In the genomic region with DNA sequence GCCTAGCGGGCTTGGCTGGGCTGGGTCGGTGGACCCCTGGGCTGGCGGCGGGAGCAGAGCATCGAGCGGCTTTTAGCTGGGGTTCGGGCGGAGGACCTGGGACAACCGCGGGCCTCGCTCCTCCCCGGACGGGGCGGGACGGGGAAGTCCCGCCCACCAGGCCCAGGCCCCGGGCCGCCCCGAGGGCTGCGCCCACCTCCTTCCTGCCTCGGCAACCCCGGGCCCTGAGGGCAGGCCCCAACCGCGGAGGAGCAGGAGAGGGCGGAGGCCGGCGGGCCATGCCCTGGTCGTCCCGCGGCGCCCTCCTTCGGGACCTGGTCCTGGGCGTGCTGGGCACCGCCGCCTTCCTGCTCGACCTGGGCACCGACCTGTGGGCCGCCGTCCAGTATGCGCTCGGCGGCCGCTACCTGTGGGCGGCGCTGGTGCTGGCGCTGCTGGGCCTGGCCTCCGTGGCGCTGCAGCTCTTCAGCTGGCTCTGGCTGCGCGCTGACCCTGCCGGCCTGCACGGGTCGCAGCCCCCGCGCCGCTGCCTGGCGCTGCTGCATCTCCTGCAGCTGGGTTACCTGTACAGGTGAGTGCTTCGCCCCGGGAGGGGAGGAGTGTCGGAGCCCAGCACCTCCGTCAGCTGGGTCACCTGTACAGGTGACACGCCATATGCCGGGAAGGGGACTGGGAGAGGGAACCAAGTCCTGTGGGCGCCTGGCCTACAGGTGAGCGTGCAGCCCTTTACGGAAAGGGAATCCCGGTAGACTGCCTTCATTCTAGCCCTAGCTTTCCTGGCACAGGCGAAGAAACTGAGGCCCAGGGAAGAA, we compare ENCODE assay signal across 1 cellular context.
TF ChIP-seq lines count a peak whose summit lies in the region.

A gene with protein sequence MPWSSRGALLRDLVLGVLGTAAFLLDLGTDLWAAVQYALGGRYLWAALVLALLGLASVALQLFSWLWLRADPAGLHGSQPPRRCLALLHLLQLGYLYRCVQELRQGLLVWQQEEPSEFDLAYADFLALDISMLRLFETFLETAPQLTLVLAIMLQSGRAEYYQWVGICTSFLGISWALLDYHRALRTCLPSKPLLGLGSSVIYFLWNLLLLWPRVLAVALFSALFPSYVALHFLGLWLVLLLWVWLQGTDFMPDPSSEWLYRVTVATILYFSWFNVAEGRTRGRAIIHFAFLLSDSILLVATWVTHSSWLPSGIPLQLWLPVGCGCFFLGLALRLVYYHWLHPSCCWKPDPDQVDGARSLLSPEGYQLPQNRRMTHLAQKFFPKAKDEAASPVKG (plus strand): TSS at position 182 of the 812 bp plus-strand sequence. CDS start 97 bp downstream, at position 279.

TF ChIP-seq in HepG2, 621 proteins besides CTCF, POLR2A, EP300 and RAD21 (continued from another document and continues in another):
- TF ChIP-seq HOXA9 (CRISPR knock-in tag; IDR thresholded peaks at IDR 0.05; ENCODE audit: borderline replicate concordance) (no peak), ZNF207 (IDR thresholded peaks at IDR 0.05; ENCODE audit: borderline replicate concordance) (no peak), ZNF607 (CRISPR knock-in tag; IDR thresholded peaks at IDR 0.05; ENCODE audit: borderline replicate concordance) (no peak), ZFP1 (CRISPR knock-in tag; IDR thresholded peaks at IDR 0.05) (no peak), ZNF652 (CRISPR knock-in tag; IDR thresholded peaks at IDR 0.05; ENCODE audit: borderline replicate concordance, low read depth) (no peak), ZNF232 (CRISPR knock-in tag; IDR thresholded peaks at IDR 0.05; ENCODE audit: borderline replicate concordance) (no peak), ZNF431 (CRISPR knock-in tag; IDR thresholded peaks at IDR 0.05; ENCODE audit: borderline replicate concordance, low read depth) (no peak), REL (CRISPR knock-in tag; conservative IDR thresholded peaks at IDR 0.05) (no peak), KDM5B (CRISPR knock-in tag; IDR thresholded peaks at IDR 0.05; ENCODE audit: borderline replicate concordance) (no peak; the same call in 1 of the 2 replicates), ZNF496 (CRISPR knock-in tag; IDR thresholded peaks at IDR 0.05; ENCODE audit: insufficient replicate concordance) (no peak), ZNF460 (CRISPR knock-in tag; IDR thresholded peaks at IDR 0.05; ENCODE audit: borderline replicate concordance) (no peak), ZNF235 (CRISPR knock-in tag; IDR thresholded peaks at IDR 0.05; ENCODE audit: borderline replicate concordance) (0 out of 2 replicates have a peak, but pooled peaks have one; percentile 43), SETDB1 (CRISPR knock-in tag; IDR thresholded peaks at IDR 0.05; ENCODE audit: borderline replicate concordance) (no peak), ZMYM3 (CRISPR knock-in tag; IDR thresholded peaks at IDR 0.05) (no peak), EEA1 (CRISPR knock-in tag; IDR thresholded peaks at IDR 0.05; ENCODE audit: borderline replicate concordance) (no peak), RXRA (CRISPR knock-in tag; IDR thresholded peaks at IDR 0.05) (0 out of 2 replicates have a peak, but pooled peaks have one; percentile 0), CHD4 (IDR thresholded peaks at IDR 0.05; ENCODE audit: borderline replicate concordance, low read length) (no peak)
- TF ChIP-seq, protein P1, sequence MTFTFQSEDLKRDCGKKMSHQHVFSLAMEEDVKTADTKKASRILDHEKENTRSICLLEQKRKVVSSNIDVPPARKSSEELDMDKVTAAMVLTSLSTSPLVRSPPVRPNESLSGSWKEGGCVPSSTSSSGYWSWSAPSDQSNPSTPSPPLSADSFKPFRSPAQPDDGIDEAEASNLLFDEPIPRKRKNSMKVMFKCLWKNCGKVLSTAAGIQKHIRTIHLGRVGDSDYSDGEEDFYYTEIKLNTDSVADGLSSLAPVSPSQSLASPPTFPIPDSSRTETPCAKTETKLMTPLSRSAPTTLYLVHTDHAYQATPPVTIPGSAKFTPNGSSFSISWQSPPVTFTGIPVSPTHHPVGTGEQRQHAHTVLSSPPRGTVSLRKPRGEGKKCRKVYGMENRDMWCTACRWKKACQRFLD (CRISPR knock-in tag; IDR thresholded peaks at IDR 0.05; ENCODE audit: borderline replicate concordance), result no peak
- TF ChIP-seq, protein P2, sequence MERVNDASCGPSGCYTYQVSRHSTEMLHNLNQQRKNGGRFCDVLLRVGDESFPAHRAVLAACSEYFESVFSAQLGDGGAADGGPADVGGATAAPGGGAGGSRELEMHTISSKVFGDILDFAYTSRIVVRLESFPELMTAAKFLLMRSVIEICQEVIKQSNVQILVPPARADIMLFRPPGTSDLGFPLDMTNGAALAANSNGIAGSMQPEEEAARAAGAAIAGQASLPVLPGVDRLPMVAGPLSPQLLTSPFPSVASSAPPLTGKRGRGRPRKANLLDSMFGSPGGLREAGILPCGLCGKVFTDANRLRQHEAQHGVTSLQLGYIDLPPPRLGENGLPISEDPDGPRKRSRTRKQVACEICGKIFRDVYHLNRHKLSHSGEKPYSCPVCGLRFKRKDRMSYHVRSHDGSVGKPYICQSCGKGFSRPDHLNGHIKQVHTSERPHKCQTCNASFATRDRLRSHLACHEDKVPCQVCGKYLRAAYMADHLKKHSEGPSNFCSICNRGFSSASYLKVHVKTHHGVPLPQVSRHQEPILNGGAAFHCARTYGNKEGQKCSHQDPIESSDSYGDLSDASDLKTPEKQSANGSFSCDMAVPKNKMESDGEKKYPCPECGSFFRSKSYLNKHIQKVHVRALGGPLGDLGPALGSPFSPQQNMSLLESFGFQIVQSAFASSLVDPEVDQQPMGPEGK (CRISPR knock-in tag; IDR thresholded peaks at IDR 0.05), result no peak
- TF ChIP-seq, protein P3, sequence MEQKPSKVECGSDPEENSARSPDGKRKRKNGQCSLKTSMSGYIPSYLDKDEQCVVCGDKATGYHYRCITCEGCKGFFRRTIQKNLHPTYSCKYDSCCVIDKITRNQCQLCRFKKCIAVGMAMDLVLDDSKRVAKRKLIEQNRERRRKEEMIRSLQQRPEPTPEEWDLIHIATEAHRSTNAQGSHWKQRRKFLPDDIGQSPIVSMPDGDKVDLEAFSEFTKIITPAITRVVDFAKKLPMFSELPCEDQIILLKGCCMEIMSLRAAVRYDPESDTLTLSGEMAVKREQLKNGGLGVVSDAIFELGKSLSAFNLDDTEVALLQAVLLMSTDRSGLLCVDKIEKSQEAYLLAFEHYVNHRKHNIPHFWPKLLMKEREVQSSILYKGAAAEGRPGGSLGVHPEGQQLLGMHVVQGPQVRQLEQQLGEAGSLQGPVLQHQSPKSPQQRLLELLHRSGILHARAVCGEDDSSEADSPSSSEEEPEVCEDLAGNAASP (CRISPR knock-in tag; IDR thresholded peaks at IDR 0.05; ENCODE audit: borderline replicate concordance), result no peak
- TF ChIP-seq, protein P4, sequence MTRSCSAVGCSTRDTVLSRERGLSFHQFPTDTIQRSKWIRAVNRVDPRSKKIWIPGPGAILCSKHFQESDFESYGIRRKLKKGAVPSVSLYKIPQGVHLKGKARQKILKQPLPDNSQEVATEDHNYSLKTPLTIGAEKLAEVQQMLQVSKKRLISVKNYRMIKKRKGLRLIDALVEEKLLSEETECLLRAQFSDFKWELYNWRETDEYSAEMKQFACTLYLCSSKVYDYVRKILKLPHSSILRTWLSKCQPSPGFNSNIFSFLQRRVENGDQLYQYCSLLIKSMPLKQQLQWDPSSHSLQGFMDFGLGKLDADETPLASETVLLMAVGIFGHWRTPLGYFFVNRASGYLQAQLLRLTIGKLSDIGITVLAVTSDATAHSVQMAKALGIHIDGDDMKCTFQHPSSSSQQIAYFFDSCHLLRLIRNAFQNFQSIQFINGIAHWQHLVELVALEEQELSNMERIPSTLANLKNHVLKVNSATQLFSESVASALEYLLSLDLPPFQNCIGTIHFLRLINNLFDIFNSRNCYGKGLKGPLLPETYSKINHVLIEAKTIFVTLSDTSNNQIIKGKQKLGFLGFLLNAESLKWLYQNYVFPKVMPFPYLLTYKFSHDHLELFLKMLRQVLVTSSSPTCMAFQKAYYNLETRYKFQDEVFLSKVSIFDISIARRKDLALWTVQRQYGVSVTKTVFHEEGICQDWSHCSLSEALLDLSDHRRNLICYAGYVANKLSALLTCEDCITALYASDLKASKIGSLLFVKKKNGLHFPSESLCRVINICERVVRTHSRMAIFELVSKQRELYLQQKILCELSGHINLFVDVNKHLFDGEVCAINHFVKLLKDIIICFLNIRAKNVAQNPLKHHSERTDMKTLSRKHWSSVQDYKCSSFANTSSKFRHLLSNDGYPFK (CRISPR knock-in tag; IDR thresholded peaks at IDR 0.05; ENCODE audit: borderline replicate concordance), result no peak
- TF ChIP-seq, protein P5, sequence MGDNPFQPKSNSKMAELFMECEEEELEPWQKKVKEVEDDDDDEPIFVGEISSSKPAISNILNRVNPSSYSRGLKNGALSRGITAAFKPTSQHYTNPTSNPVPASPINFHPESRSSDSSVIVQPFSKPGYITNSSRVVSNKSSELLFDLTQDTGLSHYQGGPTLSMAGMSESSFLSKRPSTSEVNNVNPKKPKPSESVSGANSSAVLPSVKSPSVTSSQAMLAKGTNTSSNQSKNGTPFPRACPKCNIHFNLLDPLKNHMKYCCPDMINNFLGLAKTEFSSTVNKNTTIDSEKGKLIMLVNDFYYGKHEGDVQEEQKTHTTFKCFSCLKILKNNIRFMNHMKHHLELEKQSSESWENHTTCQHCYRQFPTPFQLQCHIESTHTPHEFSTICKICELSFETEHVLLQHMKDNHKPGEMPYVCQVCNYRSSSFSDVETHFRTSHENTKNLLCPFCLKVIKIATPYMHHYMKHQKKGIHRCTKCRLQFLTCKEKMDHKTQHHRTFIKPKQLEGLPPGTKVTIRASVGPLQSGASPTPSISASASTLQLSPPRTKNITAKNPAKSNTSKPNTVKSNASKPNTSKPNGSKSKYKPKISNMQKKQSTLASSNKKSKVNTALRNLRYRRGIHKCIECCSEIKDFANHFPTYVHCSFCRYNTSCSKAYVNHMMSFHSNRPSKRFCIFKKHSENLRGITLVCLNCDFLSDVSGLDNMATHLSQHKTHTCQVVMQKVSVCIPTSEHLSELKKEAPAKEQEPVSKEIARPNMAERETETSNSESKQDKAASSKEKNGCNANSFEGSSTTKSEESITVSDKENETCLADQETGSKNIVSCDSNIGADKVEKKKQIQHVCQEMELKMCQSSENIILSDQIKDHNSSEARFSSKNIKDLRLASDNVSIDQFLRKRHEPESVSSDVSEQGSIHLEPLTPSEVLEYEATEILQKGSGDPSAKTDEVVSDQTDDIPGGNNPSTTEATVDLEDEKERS (CRISPR knock-in tag; IDR thresholded peaks at IDR 0.05), result no peak
- TF ChIP-seq, protein P6, sequence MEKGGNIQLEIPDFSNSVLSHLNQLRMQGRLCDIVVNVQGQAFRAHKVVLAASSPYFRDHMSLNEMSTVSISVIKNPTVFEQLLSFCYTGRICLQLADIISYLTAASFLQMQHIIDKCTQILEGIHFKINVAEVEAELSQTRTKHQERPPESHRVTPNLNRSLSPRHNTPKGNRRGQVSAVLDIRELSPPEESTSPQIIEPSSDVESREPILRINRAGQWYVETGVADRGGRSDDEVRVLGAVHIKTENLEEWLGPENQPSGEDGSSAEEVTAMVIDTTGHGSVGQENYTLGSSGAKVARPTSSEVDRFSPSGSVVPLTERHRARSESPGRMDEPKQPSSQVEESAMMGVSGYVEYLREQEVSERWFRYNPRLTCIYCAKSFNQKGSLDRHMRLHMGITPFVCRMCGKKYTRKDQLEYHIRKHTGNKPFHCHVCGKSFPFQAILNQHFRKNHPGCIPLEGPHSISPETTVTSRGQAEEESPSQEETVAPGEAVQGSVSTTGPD (CRISPR knock-in tag; IDR thresholded peaks at IDR 0.05), result no peak
- TF ChIP-seq, protein P7, sequence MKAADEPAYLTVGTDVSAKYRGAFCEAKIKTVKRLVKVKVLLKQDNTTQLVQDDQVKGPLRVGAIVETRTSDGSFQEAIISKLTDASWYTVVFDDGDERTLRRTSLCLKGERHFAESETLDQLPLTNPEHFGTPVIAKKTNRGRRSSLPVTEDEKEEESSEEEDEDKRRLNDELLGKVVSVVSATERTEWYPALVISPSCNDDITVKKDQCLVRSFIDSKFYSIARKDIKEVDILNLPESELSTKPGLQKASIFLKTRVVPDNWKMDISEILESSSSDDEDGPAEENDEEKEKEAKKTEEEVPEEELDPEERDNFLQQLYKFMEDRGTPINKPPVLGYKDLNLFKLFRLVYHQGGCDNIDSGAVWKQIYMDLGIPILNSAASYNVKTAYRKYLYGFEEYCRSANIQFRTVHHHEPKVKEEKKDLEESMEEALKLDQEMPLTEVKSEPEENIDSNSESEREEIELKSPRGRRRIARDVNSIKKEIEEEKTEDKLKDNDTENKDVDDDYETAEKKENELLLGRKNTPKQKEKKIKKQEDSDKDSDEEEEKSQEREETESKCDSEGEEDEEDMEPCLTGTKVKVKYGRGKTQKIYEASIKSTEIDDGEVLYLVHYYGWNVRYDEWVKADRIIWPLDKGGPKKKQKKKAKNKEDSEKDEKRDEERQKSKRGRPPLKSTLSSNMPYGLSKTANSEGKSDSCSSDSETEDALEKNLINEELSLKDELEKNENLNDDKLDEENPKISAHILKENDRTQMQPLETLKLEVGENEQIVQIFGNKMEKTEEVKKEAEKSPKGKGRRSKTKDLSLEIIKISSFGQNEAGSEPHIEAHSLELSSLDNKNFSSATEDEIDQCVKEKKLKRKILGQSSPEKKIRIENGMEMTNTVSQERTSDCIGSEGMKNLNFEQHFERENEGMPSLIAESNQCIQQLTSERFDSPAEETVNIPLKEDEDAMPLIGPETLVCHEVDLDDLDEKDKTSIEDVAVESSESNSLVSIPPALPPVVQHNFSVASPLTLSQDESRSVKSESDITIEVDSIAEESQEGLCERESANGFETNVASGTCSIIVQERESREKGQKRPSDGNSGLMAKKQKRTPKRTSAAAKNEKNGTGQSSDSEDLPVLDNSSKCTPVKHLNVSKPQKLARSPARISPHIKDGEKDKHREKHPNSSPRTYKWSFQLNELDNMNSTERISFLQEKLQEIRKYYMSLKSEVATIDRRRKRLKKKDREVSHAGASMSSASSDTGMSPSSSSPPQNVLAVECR (CRISPR knock-in tag; IDR thresholded peaks at IDR 0.05; ENCODE audit: borderline replicate concordance), result peak; percentile 75; the same call in 1 of the 2 replicates
- TF ChIP-seq, protein P8, sequence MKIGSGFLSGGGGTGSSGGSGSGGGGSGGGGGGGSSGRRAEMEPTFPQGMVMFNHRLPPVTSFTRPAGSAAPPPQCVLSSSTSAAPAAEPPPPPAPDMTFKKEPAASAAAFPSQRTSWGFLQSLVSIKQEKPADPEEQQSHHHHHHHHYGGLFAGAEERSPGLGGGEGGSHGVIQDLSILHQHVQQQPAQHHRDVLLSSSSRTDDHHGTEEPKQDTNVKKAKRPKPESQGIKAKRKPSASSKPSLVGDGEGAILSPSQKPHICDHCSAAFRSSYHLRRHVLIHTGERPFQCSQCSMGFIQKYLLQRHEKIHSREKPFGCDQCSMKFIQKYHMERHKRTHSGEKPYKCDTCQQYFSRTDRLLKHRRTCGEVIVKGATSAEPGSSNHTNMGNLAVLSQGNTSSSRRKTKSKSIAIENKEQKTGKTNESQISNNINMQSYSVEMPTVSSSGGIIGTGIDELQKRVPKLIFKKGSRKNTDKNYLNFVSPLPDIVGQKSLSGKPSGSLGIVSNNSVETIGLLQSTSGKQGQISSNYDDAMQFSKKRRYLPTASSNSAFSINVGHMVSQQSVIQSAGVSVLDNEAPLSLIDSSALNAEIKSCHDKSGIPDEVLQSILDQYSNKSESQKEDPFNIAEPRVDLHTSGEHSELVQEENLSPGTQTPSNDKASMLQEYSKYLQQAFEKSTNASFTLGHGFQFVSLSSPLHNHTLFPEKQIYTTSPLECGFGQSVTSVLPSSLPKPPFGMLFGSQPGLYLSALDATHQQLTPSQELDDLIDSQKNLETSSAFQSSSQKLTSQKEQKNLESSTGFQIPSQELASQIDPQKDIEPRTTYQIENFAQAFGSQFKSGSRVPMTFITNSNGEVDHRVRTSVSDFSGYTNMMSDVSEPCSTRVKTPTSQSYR (CRISPR knock-in tag; IDR thresholded peaks at IDR 0.05; ENCODE audit: borderline replicate concordance), result no peak
